Comparison of ENCODE assay signal across 10 cellular contexts in genomic region chr19:33134571-33135041, GRCh38. TPM values are rescaled to one million over a fixed set of nuclear protein-coding genes. Genes with fewer than 3 reads are reported as not detected.
DNase-seq lines count a peak whose midpoint lies in the region; ATAC-seq and TF ChIP-seq lines count a peak whose summit lies in the region.
"Had no signal": no experiment of that assay in that cellular context is flagged by ENCODE, and none has a peak within 500 bp of the region (broad histone marks: within the 10 kb centered on the region; RNA-seq: fewer than 3 reads in every experiment).

No MANE protein-coding gene starts in this region.

- ATAC-seq in activated CD4-positive, CD25-positive, alpha-beta regulatory T cell treated with anti-CD3 and anti-CD28 coated beads, Interleukin-2, amount 50 U/mL, for 24 hours: peak; percentile 77 to 83
- no peak for ATAC-seq in GM19023 (IDR thresholded peaks at IDR 0.05; ENCODE audit: unreplicated experiment)
- ATAC-seq: psoas muscle had no signal

- H4K20me1 ChIP-seq in DOHH2 (ENCODE audit: control insufficient read depth, insufficient read depth, low read depth, low read length) (no peaks in the 10 kb centered on the region), smooth muscle cell (ENCODE audit: low read depth) (no peaks in the 10 kb centered on the region)
- H4K20me1 ChIP-seq: BLaER1 treated with 17β-estradiol and CSF1 and Interleukin-3, amounts not matched to agents 10 nM and 100 nM had no signal

- H3K4me3 ChIP-seq in DOHH2 (ENCODE audit: low read length) (peak overlapping the region; percentile 15; the same call in 1 of the 2 replicates), smooth muscle cell (no peak overlapping the region)
- H3K4me3 ChIP-seq in effector memory CD4-positive, alpha-beta T cell (ENCODE audit: insufficient read depth, low read depth, low read length, poor library complexity, severe bottlenecking): no peak overlapping the region
- H3K4me3 ChIP-seq: BLaER1 treated with 17β-estradiol and CSF1 and Interleukin-3, amounts not matched to agents 10 nM and 100 nM; psoas muscle had no signal

- no peak for TF ChIP-seq CTCF in DOHH2 (IDR thresholded peaks at IDR 0.05; ENCODE audit: low read depth, low read length, poor library complexity, severe bottlenecking)
- no peak for TF ChIP-seq CTCF in smooth muscle cell (IDR thresholded peaks at IDR 0.05; ENCODE audit: borderline replicate concordance, insufficient read depth, poor library complexity, severe bottlenecking)

- H3K4me2 ChIP-seq in DOHH2 (ENCODE audit: low read length) (peak overlapping the region; percentile 19; the same call in 1 of the 2 replicates), smooth muscle cell (no peak overlapping the region)
- H3K4me2 ChIP-seq: BLaER1 treated with 17β-estradiol and CSF1 and Interleukin-3, amounts not matched to agents 10 nM and 100 nM had no signal

- H3K9ac ChIP-seq in smooth muscle cell (ENCODE audit: low read depth): no peak overlapping the region
- H3K9ac ChIP-seq: BLaER1 treated with 17β-estradiol and CSF1 and Interleukin-3, amounts not matched to agents 10 nM and 100 nM had no signal

- DNase-seq in activated naive CD4-positive, alpha-beta T cell treated with anti-CD3 and anti-CD28 coated beads, Interleukin-2, amount 50 U/mL, for 16 hours: peak; percentile 67
- DNase-seq in stimulated activated CD4-positive, alpha-beta T cell treated with anti-CD3 and anti-CD28 coated beads, Interleukin-15, amount 100 ng/mL, for 48 hours (ENCODE audit: low read depth in 2 of 2): peak; percentile 50 to 75
- DNase-seq in effector memory CD4-positive, alpha-beta T cell: no peak
- DNase-seq in smooth muscle cell (lab: John Stamatoyannopoulos, UW; ENCODE audit: unreplicated experiment) (no peak), GOT3 (lab: John Stamatoyannopoulos, UW) (no peak)
- DNase-seq: psoas muscle had no signal

- no peak overlapping the region for H2AFZ ChIP-seq in smooth muscle cell (ENCODE audit: low read depth)

- no peaks in the 10 kb centered on the region for H3F3A ChIP-seq in DOHH2 (ENCODE audit: control insufficient read depth, insufficient read depth)
- H3F3A ChIP-seq in smooth muscle cell (ENCODE audit: low read depth): no peaks in the 10 kb centered on the region

- no peaks in the 10 kb centered on the region for H3K27me3 ChIP-seq in DOHH2 (ENCODE audit: control insufficient read depth, low read length)
- no peaks in the 10 kb centered on the region for H3K27me3 ChIP-seq in effector memory CD4-positive, alpha-beta T cell (replicated peaks; ENCODE audit: control insufficient read depth, insufficient read depth, low read length, poor library complexity, severe bottlenecking)
- no peaks in the 10 kb centered on the region for H3K27me3 ChIP-seq in smooth muscle cell (ENCODE audit: low read depth)

- 37% methylated on average over 12 of the region's 38 CpGs for WGBS in smooth muscle cell (ENCODE audit: low lambda C conversion rate)

- H3K79me2 ChIP-seq in DOHH2 (ENCODE audit: control insufficient read depth, low read length) (no peaks in the 10 kb centered on the region), smooth muscle cell (ENCODE audit: low read depth) (no peaks in the 10 kb centered on the region)

- H3K36me3 ChIP-seq in DOHH2 (ENCODE audit: control insufficient read depth, low read length): peaks cover 7% of the 10 kb centered on the region; the same call in 1 of the 2 replicates
- H3K36me3 ChIP-seq in effector memory CD4-positive, alpha-beta T cell (ENCODE audit: control insufficient read depth, insufficient read depth, low read length): peaks cover 3% of the 10 kb centered on the region
- no peaks in the 10 kb centered on the region for H3K36me3 ChIP-seq in smooth muscle cell (ENCODE audit: low read depth)

- H3K4me1 ChIP-seq in DOHH2 (ENCODE audit: control insufficient read depth, low read length) (no peaks in the 10 kb centered on the region), smooth muscle cell (ENCODE audit: low read depth) (no peaks in the 10 kb centered on the region)
- H3K4me1 ChIP-seq in effector memory CD4-positive, alpha-beta T cell (ENCODE audit: control insufficient read depth, insufficient read depth, low read length, poor library complexity, severe bottlenecking): peaks cover 2% of the 10 kb centered on the region
- H3K4me1 ChIP-seq: psoas muscle had no signal

- no peaks in the 10 kb centered on the region for H3K9me2 ChIP-seq in DOHH2 (replicated peaks; ENCODE audit: control insufficient read depth, low read length)

- no peak overlapping the region for H3K27ac ChIP-seq in DOHH2 (ENCODE audit: low read depth, low read length)
- H3K27ac ChIP-seq in effector memory CD4-positive, alpha-beta T cell (ENCODE audit: insufficient read depth, low read length, poor library complexity, severe bottlenecking): no peak overlapping the region
- no peak overlapping the region for H3K27ac ChIP-seq in smooth muscle cell (ENCODE audit: low read depth)
- H3K27ac ChIP-seq: BLaER1 treated with 17β-estradiol and CSF1 and Interleukin-3, amounts not matched to agents 10 nM and 100 nM; psoas muscle had no signal

- no peaks in the 10 kb centered on the region for H3K9me3 ChIP-seq in DOHH2 (ENCODE audit: control insufficient read depth, insufficient read depth, low read length)
- no peaks in the 10 kb centered on the region for H3K9me3 ChIP-seq in effector memory CD4-positive, alpha-beta T cell (ENCODE audit: control insufficient read depth, low read length)
- H3K9me3 ChIP-seq in smooth muscle cell (replicated peaks; ENCODE audit: low read depth): no peaks in the 10 kb centered on the region
- H3K9me3 ChIP-seq: psoas muscle had no signal

RNA-seq across cellular contexts. Expression of gene WDR88, which starts 2.7 kb away (rescaled TPM):
- not detected in 2 replicates for total RNA-seq in smooth muscle cell
- 0.27 TPM in 1 of 2 replicates, not detected in the other for polyA plus RNA-seq in smooth muscle cell
- total RNA-seq: psoas muscle had no signal

RNA-seq across cellular contexts. Expression of gene GPATCH1, which starts 53.6 kb away (rescaled TPM):
- total RNA-seq in smooth muscle cell: 2.8 and 5.1 TPM in 2 replicates
- polyA plus RNA-seq in smooth muscle cell: 4.3 TPM in 2 replicates

RNA-seq across cellular contexts. Expression of gene LRP3, which starts 59.5 kb away (rescaled TPM):
- total RNA-seq in smooth muscle cell: 13.5 and 17.3 TPM in 2 replicates
- polyA plus RNA-seq in smooth muscle cell: 21.4 and 30.5 TPM in 2 replicates

Comparison
In these comparisons a context has a peak if more than half of its experiments do, and no peak if none do; other contexts are left out.
1. DNase-seq: peak in activated naive CD4-positive, alpha-beta T cell treated with anti-CD3 and anti-CD28 coated beads, Interleukin-2, amount 50 U/mL, for 16 hours (single experiment) and stimulated activated CD4-positive, alpha-beta T cell treated with anti-CD3 and anti-CD28 coated beads, Interleukin-15, amount 100 ng/mL, for 48 hours (2 of 2); none in effector memory CD4-positive, alpha-beta T cell (0 of 3), smooth muscle cell (single experiment) and GOT3 (single experiment).